In genomic region chr6:158041370-158041769, GRCh38 we compare ENCODE assay signal across 9 cellular contexts. TPM values are rescaled to one million over a fixed set of nuclear protein-coding genes. Genes with fewer than 3 reads are reported as not detected.
A peak's percentile ranks its signal among the peaks of the same experiment; 100 is the strongest.
DNase-seq lines count a peak whose midpoint lies in the region; ATAC-seq, FAIRE-seq and TF ChIP-seq lines count a peak whose summit lies in the region.
"Had no signal": no experiment of that assay in that cellular context is flagged by ENCODE, and none has a peak within 500 bp of the region (broad histone marks: within the 10 kb centered on the region; RNA-seq: fewer than 3 reads in every experiment).

No MANE protein-coding gene starts in this region.

- H3K36me3 Mint-ChIP-seq in nephron (ENCODE audit: low read depth) = peaks cover 5% of the 10 kb centered on the region

- TF ChIP-seq POLR2A in HepG2 (IDR thresholded peaks at IDR 0.05; ENCODE audit: insufficient read depth in 1 of 2, low read depth in 2 of 2, low read length in 2 of 2) = no peak
- TF ChIP-seq POLR2A in right lobe of liver (IDR thresholded peaks at IDR 0.05) = no peak
- no peak for TF ChIP-seq POLR2A in endothelial cell of umbilical vein (IDR thresholded peaks at IDR 0.05; ENCODE audit: low read depth, low read length)

- H3K4me1 ChIP-seq in HepG2 (ENCODE audit: insufficient read depth, low read length) (peaks cover 87% of the 10 kb centered on the region), right lobe of liver (peaks cover 0 to 8% (median 1%) of the 10 kb centered on the region in 4 donors), endothelial cell of umbilical vein (ENCODE audit: control insufficient read depth, extremely low read depth, insufficient read depth, low read length) (peaks cover 38% of the 10 kb centered on the region)

- H3K4me1 Mint-ChIP-seq in nephron = peaks cover 70% of the 10 kb centered on the region

- no peaks in the 10 kb centered on the region for H3K27me3 Mint-ChIP-seq in nephron (ENCODE audit: low read depth)

- 94% methylated on average over 4 of the region's 4 CpGs for WGBS in HepG2 (ENCODE audit: low lambda C conversion rate)
- 84% methylated on average over 4 of the region's 4 CpGs for WGBS in right lobe of liver (ENCODE audit: insufficient coverage, low coverage, low lambda C conversion rate, missing lambda C conversion rate)

- no peaks in the 10 kb centered on the region for H3K27me3 ChIP-seq in HepG2 (ENCODE audit: control insufficient read depth in 1 of 2, insufficient read depth in 2 of 2, low read length in 2 of 2)
- no peaks in the 10 kb centered on the region for H3K27me3 ChIP-seq in right lobe of liver
- H3K27me3 ChIP-seq in endothelial cell of umbilical vein (ENCODE audit: control insufficient read depth in 2 of 2, insufficient read depth in 2 of 2, low read length in 2 of 2) = no peaks in the 10 kb centered on the region
- H3K27me3 ChIP-seq: thyroid gland had no signal

- H3K9ac ChIP-seq in HepG2 (ENCODE audit: insufficient read depth, low read depth, low read length) (peak overlapping the region; percentile 71; the same call in 1 of the 2 replicates), endothelial cell of umbilical vein (replicated peaks; ENCODE audit: extremely low read depth, insufficient read depth, low read length) (peak overlapping the region; percentile 90)

- no peak for TF ChIP-seq RAD21 in HepG2 (CRISPR knock-in tag; IDR thresholded peaks at IDR 0.05)

- peak overlapping the region; percentile 71; the same call in 1 of the 2 replicates for H3K4me2 ChIP-seq in HepG2 (ENCODE audit: low read depth, low read length)
- peak overlapping the region; percentile 35 for H3K4me2 ChIP-seq in endothelial cell of umbilical vein (ENCODE audit: insufficient read depth, low read length)

- ATAC-seq in HepG2 (no peak), right lobe of liver (no peak)

- in situ Hi-C loops in HepG2 (cut with HindIII; ENCODE audit: extremely low pct_ligation_motif_present, low pct_unique_long_range_greater_than_20kb) = no loop called here

- BruUV-seq in HepG2 (replicated peaks; lab: Mats Ljungman, UMichigan) (no TSS peak), endothelial cell of umbilical vein (replicated peaks; lab: Mats Ljungman, UMichigan) (no TSS peak)

- H3K27ac ChIP-seq in HepG2 (ENCODE audit: extremely low read length, insufficient read depth, low read length) (peak overlapping the region; percentile 92), right lobe of liver (peak overlapping the region in 1 of 3 donors; percentile 20), endothelial cell of umbilical vein (ENCODE audit: insufficient read depth, low read depth, low read length) (peak overlapping the region; percentile 99)

- CTCF ChIA-PET in HepG2 (lab: Yijun Ruan, JAX; ENCODE audit: low intra/inter-chr PET ratio, low total read pairs) = no interaction called here
- CTCF ChIA-PET in endothelial cell of umbilical vein (lab: Charles Lee) = interaction anchor here (1.1 to 6.2 kb wide), 13 partner anchors 10 to 78 kb away, joined by 3 to 45 read pairs (median 6); partner anchors contain the start of gene SYNJ2

- no peak overlapping the region for H3K4me3 Mint-ChIP-seq in nephron

- TF ChIP-seq CTCF in HepG2 (CRISPR knock-in tag; IDR thresholded peaks at IDR 0.05) (no peak), right lobe of liver (IDR thresholded peaks at IDR 0.05) (no peak), endothelial cell of umbilical vein (IDR thresholded peaks at IDR 0.05; ENCODE audit: extremely low read depth in 1 of 2, insufficient read depth in 1 of 2, low read depth in 1 of 2, low read length in 2 of 2) (no peak), nephron (IDR thresholded peaks at IDR 0.05; ENCODE audit: unreplicated experiment in 3 of 3) (no peak)

- H3K9me3 ChIP-seq in HepG2 (ENCODE audit: low read length) (no peaks in the 10 kb centered on the region), right lobe of liver (no peaks in the 10 kb centered on the region), endothelial cell of umbilical vein (replicated peaks; ENCODE audit: control insufficient read depth, insufficient read depth, low read length) (no peaks in the 10 kb centered on the region)
- H3K9me3 ChIP-seq: thyroid gland had no signal

- H3K4me3 ChIP-seq in HepG2 (replicated peaks in 1 of 3; ENCODE audit: insufficient read depth in 1 of 3, low read depth in 2 of 3, low read length in 3 of 3) (no peak overlapping the region), right lobe of liver (no peak overlapping the region), endothelial cell of umbilical vein (replicated peaks in 1 of 3; ENCODE audit: insufficient read depth in 1 of 3, low read depth in 1 of 3, low read length in 3 of 3) (no peak overlapping the region)
- H3K4me3 ChIP-seq: thyroid gland had no signal

- H3K9me1 ChIP-seq in endothelial cell of umbilical vein (replicated peaks; ENCODE audit: control insufficient read depth, extremely low read depth, insufficient read depth, low read length) = no peaks in the 10 kb centered on the region

- H3K36me3 ChIP-seq in HepG2 (replicated peaks in 1 of 2; ENCODE audit: control insufficient read depth in 1 of 2, insufficient read depth in 2 of 2, low read length in 2 of 2) (peaks cover 44 to 74% of the 10 kb centered on the region in 2 experiments), right lobe of liver (no peaks in the 10 kb centered on the region), endothelial cell of umbilical vein (ENCODE audit: control insufficient read depth in 2 of 2, extremely low read depth in 1 of 2, insufficient read depth in 2 of 2, low read length in 2 of 2) (peaks cover 14 to 16% of the 10 kb centered on the region in 2 experiments)
- H3K36me3 ChIP-seq: thyroid gland had no signal

- intact Hi-C loops in HepG2 (cut with micrococcal nuclease; ENCODE audit: unreplicated experiment) = no loop called here
- intact Hi-C loops in right lobe of liver (cut with DNase I) = no loop called here
- intact Hi-C loops in endothelial cell of umbilical vein (cut with micrococcal nuclease) = no loop called here

- TF ChIP-seq EP300 in HepG2 (IDR thresholded peaks at IDR 0.05; ENCODE audit: low read depth in 2 of 2, low read length in 2 of 2) (no peak), HepG2 (CRISPR knock-in tag; IDR thresholded peaks at IDR 0.05; ENCODE audit: borderline replicate concordance) (no peak)

- no peak for DNase-seq in HepG2 (ENCODE audit: low spot score)
- no peak for DNase-seq in right lobe of liver
- DNase-seq in endothelial cell of umbilical vein (ENCODE audit: low read depth, low spot score) = peak; percentile 53
- no peak for DNase-seq in AG08395 (ENCODE audit: low spot score)
- no peak for DNase-seq in activated gamma-delta T cell (lab: John Stamatoyannopoulos, UW)
- no peak for DNase-seq in stimulated activated CD4-positive, alpha-beta T cell treated with anti-CD3 and anti-CD28 coated beads, Interleukin-2, amount 100 ng/mL, for 24 hours
- no peak for DNase-seq in activated naive CD4-positive, alpha-beta T cell treated with anti-CD3 and anti-CD28 coated beads, Interleukin-2, amount 50 U/mL, for 16 hours
- DNase-seq: thyroid gland had no signal

- peak overlapping the region in 2 of 3 experiments; percentile 50 to 86 for H3K27ac Mint-ChIP-seq in nephron

- dilution Hi-C loops in endothelial cell of umbilical vein (cut with MboI; ENCODE audit: extremely low pct_ligation_motif_present, low sequenced_read_pairs) = no loop called here

- H4K20me1 ChIP-seq in HepG2 (ENCODE audit: insufficient read depth, low read length) (no peaks in the 10 kb centered on the region), endothelial cell of umbilical vein (replicated peaks; ENCODE audit: control insufficient read depth, extremely low read depth, insufficient read depth, low read length) (no peaks in the 10 kb centered on the region)

- H2AFZ ChIP-seq in HepG2 (ENCODE audit: low read length) (no peak overlapping the region), endothelial cell of umbilical vein (ENCODE audit: low read depth, low read length) (no peak overlapping the region)

- H3K79me2 ChIP-seq in HepG2 (ENCODE audit: insufficient read depth, low read length) = peaks cover 40% of the 10 kb centered on the region
- peaks cover 16% of the 10 kb centered on the region for H3K79me2 ChIP-seq in endothelial cell of umbilical vein (ENCODE audit: control insufficient read depth, insufficient read depth, low read length)

- FAIRE-seq in HepG2 (lab: Jason Lieb, UNC) (no peak), endothelial cell of umbilical vein (lab: Jason Lieb, UNC) (peak; percentile 77)

- H3K9me3 Mint-ChIP-seq in nephron = peaks cover 1% of the 10 kb centered on the region

- POLR2A ChIA-PET in HepG2 (lab: Yijun Ruan, JAX) (interaction anchor here (0.7 to 4.0 kb wide), 9 partner anchors 8 to 313 kb away, joined by 3 to 65 read pairs (median 4); no protein-coding TSS in a partner anchor), endothelial cell of umbilical vein (lab: Charles Lee) (interaction anchor here (0.9 to 1.6 kb wide), 6 partner anchors 15 to 38 kb away, joined by 3 to 10 read pairs (median 5); no protein-coding TSS in a partner anchor)

RNA-seq across cellular contexts. Expression of gene SYNJ2, which starts 59.7 kb away (rescaled TPM):
- total RNA-seq in HepG2 (2016; rRNA removed; fragmentation: Illumina TruSeq; extraction: Trizol) = 39.0 and 39.1 TPM in 2 replicates
- total RNA-seq in HepG2 (2016; cell fraction: cytosol; rRNA removed; fragmentation: Illumina TruSeq; extraction: Trizol; ENCODE audit: low read depth) = 50.4 and 51.2 TPM in 2 replicates
- total RNA-seq in HepG2 (2016; cell fraction: insoluble cytoplasmic fraction; rRNA removed; fragmentation: Illumina TruSeq; extraction: Trizol) = 32.6 and 44.6 TPM in 2 replicates
- 52.4 and 52.9 TPM in 2 replicates for total RNA-seq in HepG2 (2016; cell fraction: membrane; rRNA removed; fragmentation: Illumina TruSeq; extraction: Trizol)
- total RNA-seq in HepG2 (2016; cell fraction: nucleus; rRNA removed; fragmentation: Illumina TruSeq; extraction: Trizol) = 33.3 and 38.2 TPM in 2 replicates
- 57.6 and 59.5 TPM in 2 replicates for polyA plus RNA-seq in HepG2 (2011; rRNA removed)
- polyA plus RNA-seq in HepG2 (2011; cell fraction: cytosol; rRNA removed) = 44.7 and 49.0 TPM in 2 replicates
- 85.9 and 86.7 TPM in 2 replicates for polyA plus RNA-seq in HepG2 (2011; cell fraction: nucleus; rRNA removed)
- 53.7 and 59.9 TPM in 2 replicates for polyA plus RNA-seq in HepG2 (2012)
- polyA plus RNA-seq in HepG2 (2016; cell fraction: cytosol; fragmentation: Illumina TruSeq; extraction: Trizol; ENCODE audit: low read depth) = 53.0 and 54.8 TPM in 2 replicates
- 28.2 and 29.0 TPM in 2 replicates for polyA plus RNA-seq in HepG2 (2016; cell fraction: insoluble cytoplasmic fraction; fragmentation: Illumina TruSeq; extraction: Trizol; ENCODE audit: low read depth)
- polyA plus RNA-seq in HepG2 (2016; cell fraction: membrane; fragmentation: Illumina TruSeq; extraction: Trizol; ENCODE audit: low read depth) = 41.5 and 42.8 TPM in 2 replicates
- 49.3 and 52.0 TPM in 2 replicates for polyA plus RNA-seq in HepG2 (2016; cell fraction: nucleus; fragmentation: Illumina TruSeq; extraction: Trizol; ENCODE audit: insufficient read depth, low read depth)
- 21.9 and 161 TPM in 2 replicates for polyA minus RNA-seq in HepG2 (2011; rRNA and poly(A)+ RNA removed; ENCODE audit: low replicate concordance)
- 57.2 and 71.5 TPM in 2 replicates for polyA minus RNA-seq in HepG2 (2011; cell fraction: cytosol; rRNA and poly(A)+ RNA removed)
- 135 and 148 TPM in 2 replicates for polyA minus RNA-seq in HepG2 (2011; cell fraction: nucleus; rRNA and poly(A)+ RNA removed)
- 1 to 10 TPM; 3.2 to 7.4 (median 4.2) TPM for total RNA-seq in right lobe of liver
- 71.8 and 78.2 TPM in 2 replicates for total RNA-seq in endothelial cell of umbilical vein
- 32.4 and 35.1 TPM in 2 replicates for polyA plus RNA-seq in endothelial cell of umbilical vein
- 42.1 and 44.6 TPM in 2 replicates for polyA plus RNA-seq in endothelial cell of umbilical vein (2011; cell fraction: cytosol; rRNA removed)
- polyA plus RNA-seq in endothelial cell of umbilical vein (2011; cell fraction: nucleus; rRNA removed) = 85.0 and 90.0 TPM in 2 replicates
- polyA plus RNA-seq in endothelial cell of umbilical vein (2012) = 28.3 and 54.5 TPM in 2 replicates
- 76.8 and 82.3 TPM in 2 replicates for polyA minus RNA-seq in endothelial cell of umbilical vein
- 12.2 TPM for polyA minus RNA-seq in endothelial cell of umbilical vein (2011; cell fraction: cytosol; rRNA and poly(A)+ RNA removed)
- 77.9 and 82.2 TPM in 2 replicates for polyA minus RNA-seq in endothelial cell of umbilical vein (2011; cell fraction: nucleus; rRNA and poly(A)+ RNA removed)
